Comparison of ENCODE assay signal across 1 cellular context in the genomic region with DNA sequence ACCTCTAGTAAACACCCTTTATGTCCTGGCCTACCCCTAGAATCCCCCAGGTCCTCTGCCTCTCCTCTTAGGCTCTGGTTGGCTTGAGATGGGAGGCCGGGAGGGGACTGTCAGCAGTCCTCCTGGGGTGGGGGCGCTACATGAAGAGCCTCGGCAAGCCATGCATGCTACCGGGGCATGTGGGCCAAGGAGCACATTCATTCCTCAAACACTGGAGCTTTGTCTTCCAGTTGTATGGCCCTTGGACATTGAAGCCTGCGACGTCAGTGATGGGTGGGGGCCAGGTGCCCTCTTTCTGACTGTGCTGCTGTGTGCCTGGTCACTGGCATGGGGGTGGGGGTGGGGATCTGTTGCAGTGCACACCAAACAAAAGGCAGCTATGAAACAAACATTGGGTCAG.
TF ChIP-seq lines count a peak whose summit lies in the region.

No MANE protein-coding gene starts in this region.

TF ChIP-seq in HepG2, 621 proteins besides CTCF, POLR2A, EP300 and RAD21 (continued from another document):
- TF ChIP-seq, protein P1, sequence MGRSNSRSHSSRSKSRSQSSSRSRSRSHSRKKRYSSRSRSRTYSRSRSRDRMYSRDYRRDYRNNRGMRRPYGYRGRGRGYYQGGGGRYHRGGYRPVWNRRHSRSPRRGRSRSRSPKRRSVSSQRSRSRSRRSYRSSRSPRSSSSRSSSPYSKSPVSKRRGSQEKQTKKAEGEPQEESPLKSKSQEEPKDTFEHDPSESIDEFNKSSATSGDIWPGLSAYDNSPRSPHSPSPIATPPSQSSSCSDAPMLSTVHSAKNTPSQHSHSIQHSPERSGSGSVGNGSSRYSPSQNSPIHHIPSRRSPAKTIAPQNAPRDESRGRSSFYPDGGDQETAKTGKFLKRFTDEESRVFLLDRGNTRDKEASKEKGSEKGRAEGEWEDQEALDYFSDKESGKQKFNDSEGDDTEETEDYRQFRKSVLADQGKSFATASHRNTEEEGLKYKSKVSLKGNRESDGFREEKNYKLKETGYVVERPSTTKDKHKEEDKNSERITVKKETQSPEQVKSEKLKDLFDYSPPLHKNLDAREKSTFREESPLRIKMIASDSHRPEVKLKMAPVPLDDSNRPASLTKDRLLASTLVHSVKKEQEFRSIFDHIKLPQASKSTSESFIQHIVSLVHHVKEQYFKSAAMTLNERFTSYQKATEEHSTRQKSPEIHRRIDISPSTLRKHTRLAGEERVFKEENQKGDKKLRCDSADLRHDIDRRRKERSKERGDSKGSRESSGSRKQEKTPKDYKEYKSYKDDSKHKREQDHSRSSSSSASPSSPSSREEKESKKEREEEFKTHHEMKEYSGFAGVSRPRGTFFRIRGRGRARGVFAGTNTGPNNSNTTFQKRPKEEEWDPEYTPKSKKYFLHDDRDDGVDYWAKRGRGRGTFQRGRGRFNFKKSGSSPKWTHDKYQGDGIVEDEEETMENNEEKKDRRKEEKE (IDR thresholded peaks at IDR 0.05) = no peak
- 0 out of 2 replicates have a peak, but pooled peaks have one; percentile 26 for TF ChIP-seq ATF1 (CRISPR knock-in tag; IDR thresholded peaks at IDR 0.05)
- TF ChIP-seq ZNF549 (CRISPR knock-in tag; IDR thresholded peaks at IDR 0.05) = no peak
- TF ChIP-seq BCL6 (CRISPR knock-in tag; IDR thresholded peaks at IDR 0.05) = no peak
- TF ChIP-seq SOX13 (IDR thresholded peaks at IDR 0.05) = no peak
- TF ChIP-seq SOX13 (CRISPR knock-in tag; conservative IDR thresholded peaks at IDR 0.05 in 1 of 2, IDR thresholded peaks at IDR 0.05 in 1 of 2) = peak in 1 of 2 experiments; percentile 18; a peak in 1 of 4 replicates
- TF ChIP-seq HDAC6 (IDR thresholded peaks at IDR 0.05; ENCODE audit: low read depth, low read length) = no peak
- no peak for TF ChIP-seq CENPX (CRISPR knock-in tag; IDR thresholded peaks at IDR 0.05)
- TF ChIP-seq ZNF678 (CRISPR knock-in tag; IDR thresholded peaks at IDR 0.05) = no peak
- TF ChIP-seq ZFYVE20 (CRISPR knock-in tag; IDR thresholded peaks at IDR 0.05; ENCODE audit: borderline replicate concordance, low read depth) = no peak
- TF ChIP-seq ZNF782 (CRISPR knock-in tag; IDR thresholded peaks at IDR 0.05; ENCODE audit: borderline replicate concordance) = no peak
- TF ChIP-seq, protein P2, sequence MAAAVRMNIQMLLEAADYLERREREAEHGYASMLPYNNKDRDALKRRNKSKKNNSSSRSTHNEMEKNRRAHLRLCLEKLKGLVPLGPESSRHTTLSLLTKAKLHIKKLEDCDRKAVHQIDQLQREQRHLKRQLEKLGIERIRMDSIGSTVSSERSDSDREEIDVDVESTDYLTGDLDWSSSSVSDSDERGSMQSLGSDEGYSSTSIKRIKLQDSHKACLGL (CRISPR knock-in tag; IDR thresholded peaks at IDR 0.05) = no peak
- TF ChIP-seq TEAD3 (CRISPR knock-in tag; optimal IDR thresholded peaks at IDR 0.05; ENCODE audit: borderline replicate concordance) = peak; percentile 27
- TF ChIP-seq ZZZ3 (CRISPR knock-in tag; IDR thresholded peaks at IDR 0.05; ENCODE audit: borderline replicate concordance) = no peak
- TF ChIP-seq ZNF674 (CRISPR knock-in tag; IDR thresholded peaks at IDR 0.05; ENCODE audit: low read depth) = no peak
- TF ChIP-seq, protein P3, sequence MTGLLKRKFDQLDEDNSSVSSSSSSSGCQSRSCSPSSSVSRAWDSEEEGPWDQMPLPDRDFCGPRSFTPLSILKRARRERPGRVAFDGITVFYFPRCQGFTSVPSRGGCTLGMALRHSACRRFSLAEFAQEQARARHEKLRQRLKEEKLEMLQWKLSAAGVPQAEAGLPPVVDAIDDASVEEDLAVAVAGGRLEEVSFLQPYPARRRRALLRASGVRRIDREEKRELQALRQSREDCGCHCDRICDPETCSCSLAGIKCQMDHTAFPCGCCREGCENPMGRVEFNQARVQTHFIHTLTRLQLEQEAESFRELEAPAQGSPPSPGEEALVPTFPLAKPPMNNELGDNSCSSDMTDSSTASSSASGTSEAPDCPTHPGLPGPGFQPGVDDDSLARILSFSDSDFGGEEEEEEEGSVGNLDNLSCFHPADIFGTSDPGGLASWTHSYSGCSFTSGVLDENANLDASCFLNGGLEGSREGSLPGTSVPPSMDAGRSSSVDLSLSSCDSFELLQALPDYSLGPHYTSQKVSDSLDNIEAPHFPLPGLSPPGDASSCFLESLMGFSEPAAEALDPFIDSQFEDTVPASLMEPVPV (CRISPR knock-in tag; IDR thresholded peaks at IDR 0.05) = no peak
- no peak for TF ChIP-seq HOXA9 (CRISPR knock-in tag; IDR thresholded peaks at IDR 0.05; ENCODE audit: borderline replicate concordance)
- TF ChIP-seq, protein P4, sequence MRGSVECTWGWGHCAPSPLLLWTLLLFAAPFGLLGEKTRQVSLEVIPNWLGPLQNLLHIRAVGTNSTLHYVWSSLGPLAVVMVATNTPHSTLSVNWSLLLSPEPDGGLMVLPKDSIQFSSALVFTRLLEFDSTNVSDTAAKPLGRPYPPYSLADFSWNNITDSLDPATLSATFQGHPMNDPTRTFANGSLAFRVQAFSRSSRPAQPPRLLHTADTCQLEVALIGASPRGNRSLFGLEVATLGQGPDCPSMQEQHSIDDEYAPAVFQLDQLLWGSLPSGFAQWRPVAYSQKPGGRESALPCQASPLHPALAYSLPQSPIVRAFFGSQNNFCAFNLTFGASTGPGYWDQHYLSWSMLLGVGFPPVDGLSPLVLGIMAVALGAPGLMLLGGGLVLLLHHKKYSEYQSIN (CRISPR knock-in tag; IDR thresholded peaks at IDR 0.05; ENCODE audit: borderline replicate concordance) = no peak
- TF ChIP-seq, protein P5, sequence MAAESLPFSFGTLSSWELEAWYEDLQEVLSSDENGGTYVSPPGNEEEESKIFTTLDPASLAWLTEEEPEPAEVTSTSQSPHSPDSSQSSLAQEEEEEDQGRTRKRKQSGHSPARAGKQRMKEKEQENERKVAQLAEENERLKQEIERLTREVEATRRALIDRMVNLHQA (CRISPR knock-in tag; IDR thresholded peaks at IDR 0.05) = no peak
- TF ChIP-seq, protein P6, sequence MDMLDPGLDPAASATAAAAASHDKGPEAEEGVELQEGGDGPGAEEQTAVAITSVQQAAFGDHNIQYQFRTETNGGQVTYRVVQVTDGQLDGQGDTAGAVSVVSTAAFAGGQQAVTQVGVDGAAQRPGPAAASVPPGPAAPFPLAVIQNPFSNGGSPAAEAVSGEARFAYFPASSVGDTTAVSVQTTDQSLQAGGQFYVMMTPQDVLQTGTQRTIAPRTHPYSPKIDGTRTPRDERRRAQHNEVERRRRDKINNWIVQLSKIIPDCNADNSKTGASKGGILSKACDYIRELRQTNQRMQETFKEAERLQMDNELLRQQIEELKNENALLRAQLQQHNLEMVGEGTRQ (IDR thresholded peaks at IDR 0.05; ENCODE audit: low read depth, low read length) = no peak
- TF ChIP-seq, protein P6 (CRISPR knock-in tag; IDR thresholded peaks at IDR 0.05; ENCODE audit: borderline replicate concordance) = no peak
- TF ChIP-seq, protein P7, sequence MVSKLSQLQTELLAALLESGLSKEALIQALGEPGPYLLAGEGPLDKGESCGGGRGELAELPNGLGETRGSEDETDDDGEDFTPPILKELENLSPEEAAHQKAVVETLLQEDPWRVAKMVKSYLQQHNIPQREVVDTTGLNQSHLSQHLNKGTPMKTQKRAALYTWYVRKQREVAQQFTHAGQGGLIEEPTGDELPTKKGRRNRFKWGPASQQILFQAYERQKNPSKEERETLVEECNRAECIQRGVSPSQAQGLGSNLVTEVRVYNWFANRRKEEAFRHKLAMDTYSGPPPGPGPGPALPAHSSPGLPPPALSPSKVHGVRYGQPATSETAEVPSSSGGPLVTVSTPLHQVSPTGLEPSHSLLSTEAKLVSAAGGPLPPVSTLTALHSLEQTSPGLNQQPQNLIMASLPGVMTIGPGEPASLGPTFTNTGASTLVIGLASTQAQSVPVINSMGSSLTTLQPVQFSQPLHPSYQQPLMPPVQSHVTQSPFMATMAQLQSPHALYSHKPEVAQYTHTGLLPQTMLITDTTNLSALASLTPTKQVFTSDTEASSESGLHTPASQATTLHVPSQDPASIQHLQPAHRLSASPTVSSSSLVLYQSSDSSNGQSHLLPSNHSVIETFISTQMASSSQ (IDR thresholded peaks at IDR 0.05; ENCODE audit: low read depth) = no peak
- TF ChIP-seq, protein P7 (CRISPR knock-in tag; IDR thresholded peaks at IDR 0.05; ENCODE audit: borderline replicate concordance) = no peak
- TF ChIP-seq, protein P8, sequence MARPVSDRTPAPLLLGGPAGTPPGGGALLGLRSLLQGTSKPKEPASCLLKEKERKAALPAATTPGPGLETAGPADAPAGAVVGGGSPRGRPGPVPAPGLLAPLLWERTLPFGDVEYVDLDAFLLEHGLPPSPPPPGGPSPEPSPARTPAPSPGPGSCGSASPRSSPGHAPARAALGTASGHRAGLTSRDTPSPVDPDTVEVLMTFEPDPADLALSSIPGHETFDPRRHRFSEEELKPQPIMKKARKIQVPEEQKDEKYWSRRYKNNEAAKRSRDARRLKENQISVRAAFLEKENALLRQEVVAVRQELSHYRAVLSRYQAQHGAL (CRISPR knock-in tag; IDR thresholded peaks at IDR 0.05; ENCODE audit: not compliant biosample characterization) = no peak
- TF ChIP-seq ZNF382 (CRISPR knock-in tag; IDR thresholded peaks at IDR 0.05; ENCODE audit: borderline replicate concordance) = no peak
- TF ChIP-seq, protein P9, sequence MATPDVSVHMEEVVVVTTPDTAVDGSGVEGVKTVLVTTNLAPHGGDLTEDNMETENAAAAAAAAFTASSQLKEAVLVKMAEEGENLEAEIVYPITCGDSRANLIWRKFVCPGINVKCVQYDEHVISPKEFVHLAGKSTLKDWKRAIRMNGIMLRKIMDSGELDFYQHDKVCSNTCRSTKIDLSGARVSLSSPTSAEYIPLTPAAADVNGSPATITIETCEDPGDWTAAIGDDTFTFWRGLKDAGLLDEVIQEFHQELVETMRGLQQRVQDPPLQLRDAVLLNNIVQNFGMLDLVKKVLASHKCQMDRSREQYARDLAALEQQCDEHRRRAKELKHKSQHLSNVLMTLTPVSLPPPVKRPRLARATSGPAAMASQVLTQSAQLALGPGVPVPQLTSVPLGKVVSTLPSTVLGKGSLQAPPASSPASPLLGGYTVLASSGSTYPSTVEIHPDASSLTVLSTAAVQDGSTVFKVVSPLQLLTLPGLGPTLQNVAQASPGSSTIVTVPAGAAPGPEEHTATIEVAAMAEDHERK (CRISPR knock-in tag; IDR thresholded peaks at IDR 0.05; ENCODE audit: low read depth) = no peak
- no peak for TF ChIP-seq AGO1 (IDR thresholded peaks at IDR 0.05; ENCODE audit: low read depth, low read length, poor library complexity, severe bottlenecking)
- no peak for TF ChIP-seq ZNF883 (CRISPR knock-in tag; IDR thresholded peaks at IDR 0.05; ENCODE audit: not compliant biosample characterization)
- no peak for TF ChIP-seq ZNF546 (CRISPR knock-in tag; conservative IDR thresholded peaks at IDR 0.05)
